ENCODE assay signal across 1 cellular context in the genomic region with DNA sequence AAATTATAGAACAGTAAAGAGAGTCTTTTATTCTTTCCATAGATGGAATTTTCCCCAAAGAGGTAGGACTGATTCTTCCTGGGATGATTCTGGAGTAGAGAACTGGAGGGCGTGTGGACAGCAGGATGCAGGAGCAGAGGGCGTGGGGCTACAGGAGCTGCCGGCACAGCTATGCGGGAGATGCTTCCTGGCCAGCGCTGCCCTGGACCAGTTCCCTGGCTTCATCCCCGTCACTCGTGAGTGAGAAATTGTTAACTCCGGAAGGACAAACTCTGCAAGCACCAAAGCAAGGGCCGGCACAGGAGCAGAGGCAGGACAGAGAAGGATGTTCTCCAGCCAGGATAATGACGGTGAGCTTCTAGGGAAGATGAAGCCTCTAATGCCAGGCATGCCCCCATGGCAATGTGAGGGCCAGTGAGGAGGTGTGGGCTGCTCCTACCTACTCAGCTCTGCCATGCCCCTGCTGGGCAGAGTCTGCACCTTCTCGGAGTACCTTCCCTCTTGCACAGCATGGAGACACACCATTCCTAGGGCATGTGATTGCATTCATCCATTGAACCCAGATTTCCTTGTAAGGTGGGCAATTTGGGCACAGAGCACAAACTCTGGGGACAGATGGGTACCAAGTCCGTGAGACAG.
TF ChIP-seq lines count a peak whose summit lies in the region.

No MANE protein-coding gene starts in this region.

TF ChIP-seq in SK-N-SH, 30 proteins besides CTCF, POLR2A, EP300 and RAD21 (continued from another document):
- no peak for TF ChIP-seq GATA2 (CRISPR knock-in tag; IDR thresholded peaks at IDR 0.05)
- TF ChIP-seq, protein P1, sequence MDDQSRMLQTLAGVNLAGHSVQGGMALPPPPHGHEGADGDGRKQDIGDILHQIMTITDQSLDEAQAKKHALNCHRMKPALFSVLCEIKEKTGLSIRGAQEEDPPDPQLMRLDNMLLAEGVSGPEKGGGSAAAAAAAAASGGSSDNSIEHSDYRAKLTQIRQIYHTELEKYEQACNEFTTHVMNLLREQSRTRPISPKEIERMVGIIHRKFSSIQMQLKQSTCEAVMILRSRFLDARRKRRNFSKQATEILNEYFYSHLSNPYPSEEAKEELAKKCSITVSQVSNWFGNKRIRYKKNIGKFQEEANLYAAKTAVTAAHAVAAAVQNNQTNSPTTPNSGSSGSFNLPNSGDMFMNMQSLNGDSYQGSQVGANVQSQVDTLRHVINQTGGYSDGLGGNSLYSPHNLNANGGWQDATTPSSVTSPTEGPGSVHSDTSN (IDR thresholded peaks at IDR 0.05): no peak
- no peak for TF ChIP-seq SIN3A (IDR thresholded peaks at IDR 0.05; ENCODE audit: borderline replicate concordance, low read depth, low read length)
- no peak for TF ChIP-seq NFIC (IDR thresholded peaks at IDR 0.05; ENCODE audit: borderline replicate concordance)
